Comparison of ENCODE assay signal across 18 cellular contexts in the genomic region with DNA sequence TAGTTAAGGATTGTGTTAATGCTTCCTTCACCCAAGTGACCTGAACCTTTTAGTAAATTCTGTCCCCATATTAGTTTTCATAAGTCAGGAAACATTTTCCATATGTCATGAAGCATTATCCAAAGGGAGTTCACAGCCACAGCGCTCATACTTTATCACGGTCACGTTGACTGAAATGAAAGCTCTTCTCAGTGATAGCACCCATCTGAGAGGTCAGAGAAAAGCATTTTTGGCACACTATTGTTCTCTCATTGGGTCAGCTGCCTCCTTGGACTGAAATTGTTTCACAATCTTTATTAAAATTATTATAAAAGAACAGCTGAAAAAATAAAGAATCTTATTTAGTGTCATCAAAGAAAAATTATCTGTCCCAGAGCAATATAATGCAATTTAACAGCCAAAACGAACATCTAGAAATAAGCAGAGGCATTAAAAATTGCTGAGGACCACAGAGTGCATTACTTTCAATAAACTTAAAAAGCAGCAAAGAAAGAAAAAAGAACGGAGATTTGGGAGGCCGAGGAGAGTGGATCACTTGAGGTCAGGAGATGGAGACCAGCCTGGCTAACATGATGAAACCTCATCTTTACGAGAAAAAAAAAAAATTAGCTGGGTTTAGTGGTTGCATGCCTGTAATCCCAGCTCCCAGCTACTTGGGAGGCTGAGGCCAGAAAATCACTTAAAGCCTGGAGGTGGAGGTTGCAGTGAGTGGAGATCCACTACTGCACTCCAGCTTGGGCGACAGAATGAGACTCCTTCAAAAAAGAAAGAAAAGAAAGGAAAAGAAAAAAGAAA.
A peak's percentile ranks its signal among the peaks of the same experiment; 100 is the strongest.
DNase-seq lines count a peak whose midpoint lies in the region; TF ChIP-seq lines count a peak whose summit lies in the region.
"Had no signal": no experiment of that assay in that cellular context is flagged by ENCODE, and none has a peak within 500 bp of the region (broad histone marks: within the 10 kb centered on the region; RNA-seq: fewer than 3 reads in every experiment).

No MANE protein-coding gene starts in this region.

- H2AFZ ChIP-seq in hepatocyte (no peak overlapping the region), SK-N-SH (ENCODE audit: low read depth) (no peak overlapping the region)
- H2AFZ ChIP-seq: PC-9 had no signal

- peaks cover 12% of the 10 kb centered on the region for H3K9me3 Mint-ChIP-seq in chondrocyte (ENCODE audit: low read depth)

- no peaks in the 10 kb centered on the region for H3K9me3 ChIP-seq in SJCRH30 (replicated peaks)
- no peaks in the 10 kb centered on the region for H3K9me3 ChIP-seq in hepatocyte (ENCODE audit: low read depth)
- H3K9me3 ChIP-seq in skeletal muscle satellite cell (replicated peaks; ENCODE audit: low read length): no peaks in the 10 kb centered on the region
- H3K9me3 ChIP-seq in SK-N-SH: no peaks in the 10 kb centered on the region
- H3K9me3 ChIP-seq in HAP-1: no peaks in the 10 kb centered on the region

- no peaks in the 10 kb centered on the region for H3K79me2 ChIP-seq in hepatocyte
- no peaks in the 10 kb centered on the region for H3K79me2 ChIP-seq in SK-N-SH (ENCODE audit: insufficient read depth)

- POLR2A ChIA-PET in SK-N-SH (lab: Yijun Ruan, JAX): no interaction called here

- CTCF ChIA-PET in SK-N-SH (lab: Yijun Ruan, JAX): no interaction called here

- H3K4me3 ChIP-seq in SJCRH30 (peak overlapping the region; percentile 49), hepatocyte (no peak overlapping the region), skeletal muscle satellite cell (ENCODE audit: low read length) (no peak overlapping the region), SK-N-SH (ENCODE audit: low read depth in 2 of 2, low read length in 1 of 2) (no peak overlapping the region), HAP-1 (no peak overlapping the region)
- H3K4me3 ChIP-seq: K562, PC-9, SK-N-MC had no signal

- H3K27me3 ChIP-seq in SJCRH30: no peaks in the 10 kb centered on the region
- no peaks in the 10 kb centered on the region for H3K27me3 ChIP-seq in hepatocyte
- H3K27me3 ChIP-seq in skeletal muscle satellite cell (ENCODE audit: control insufficient read depth, insufficient read depth, low read length): no peaks in the 10 kb centered on the region
- H3K27me3 ChIP-seq in SK-N-SH (ENCODE audit: insufficient read depth): no peaks in the 10 kb centered on the region
- no peaks in the 10 kb centered on the region for H3K27me3 ChIP-seq in HAP-1 (ENCODE audit: low read depth)

- H3K4me2 ChIP-seq in hepatocyte (peak overlapping the region; percentile 14), skeletal muscle satellite cell (ENCODE audit: low read length) (peak overlapping the region; percentile 53), SK-N-SH (no peak overlapping the region)
- H3K4me2 ChIP-seq: PC-9 had no signal

- peak overlapping the region; percentile 98 for H3K27ac ChIP-seq in SJCRH30
- no peak overlapping the region for H3K27ac ChIP-seq in hepatocyte
- no peak overlapping the region for H3K27ac ChIP-seq in SK-N-SH (ENCODE audit: low read depth in 2 of 2, low read length in 1 of 2)
- H3K27ac ChIP-seq: HL-60, PC-9, SK-N-MC had no signal

- H3K9me2 ChIP-seq in hepatocyte (replicated peaks; ENCODE audit: insufficient read depth): no peaks in the 10 kb centered on the region
- H3K9me2 ChIP-seq in SK-N-SH: peaks cover 3% of the 10 kb centered on the region; the same call in 1 of the 2 replicates

- H3K27me3 Mint-ChIP-seq in chondrocyte (ENCODE audit: low read depth): peaks cover 10% of the 10 kb centered on the region
- H3K27me3 Mint-ChIP-seq: B cell; CD8-positive, alpha-beta memory T cell had no signal

- WGBS in hepatocyte (ENCODE audit: low lambda C conversion rate, missing lambda C conversion rate): 64% methylated on average over 8 of the region's 8 CpGs
- WGBS in SK-N-SH (ENCODE audit: low lambda C conversion rate): 17% methylated on average over 8 of the region's 8 CpGs

- no peak for TF ChIP-seq RAD21 in SK-N-SH (IDR thresholded peaks at IDR 0.05; ENCODE audit: low read length)

- TF ChIP-seq CTCF in hepatocyte (IDR thresholded peaks at IDR 0.05; ENCODE audit: poor library complexity): no peak
- no peak for TF ChIP-seq CTCF in chondrocyte (IDR thresholded peaks at IDR 0.05)
- no peak for TF ChIP-seq CTCF in SK-N-SH (IDR thresholded peaks at IDR 0.05)

- H3F3A ChIP-seq in SK-N-SH (replicated peaks; ENCODE audit: insufficient read depth): no peaks in the 10 kb centered on the region

- H3K36me3 ChIP-seq in SJCRH30 (no peaks in the 10 kb centered on the region), hepatocyte (replicated peaks; ENCODE audit: insufficient read depth, low read depth) (no peaks in the 10 kb centered on the region), skeletal muscle satellite cell (ENCODE audit: insufficient read depth, low read length) (no peaks in the 10 kb centered on the region), SK-N-SH (replicated peaks in 1 of 2; ENCODE audit: control insufficient read depth in 1 of 2, insufficient read depth in 2 of 2, low read length in 1 of 2) (no peaks in the 10 kb centered on the region), HAP-1 (replicated peaks) (no peaks in the 10 kb centered on the region)

- no peak overlapping the region for H3K27ac Mint-ChIP-seq in chondrocyte (ENCODE audit: unreplicated experiment)
- H3K27ac Mint-ChIP-seq: B cell; CD8-positive, alpha-beta memory T cell had no signal

- peaks cover 30% of the 10 kb centered on the region for H3K4me1 ChIP-seq in SJCRH30
- H3K4me1 ChIP-seq in hepatocyte (ENCODE audit: insufficient read depth): no peaks in the 10 kb centered on the region
- H3K4me1 ChIP-seq in skeletal muscle satellite cell (ENCODE audit: control insufficient read depth, insufficient read depth, low read length): peaks cover 11% of the 10 kb centered on the region
- H3K4me1 ChIP-seq in SK-N-SH (ENCODE audit: control insufficient read depth in 1 of 2, insufficient read depth in 2 of 2, low read depth in 1 of 2, low read length in 1 of 2): no peaks in the 10 kb centered on the region
- no peaks in the 10 kb centered on the region for H3K4me1 ChIP-seq in HAP-1

- TF ChIP-seq EP300 in SK-N-SH (IDR thresholded peaks at IDR 0.05; ENCODE audit: borderline replicate concordance in 1 of 2, low read depth in 1 of 2, low read length in 1 of 2): no peak

- in situ Hi-C loops in HAP-1 (cut with MboI; ENCODE audit: low sequenced_read_pairs): no loop called here

- H3K4me1 Mint-ChIP-seq in chondrocyte (ENCODE audit: low read depth): no peaks in the 10 kb centered on the region
- H3K4me1 Mint-ChIP-seq: B cell; CD8-positive, alpha-beta memory T cell had no signal

- peak; percentile 30 for DNase-seq in ELR (ENCODE audit: low read depth)
- DNase-seq in SJCRH30: peak; percentile 86 to 94
- no peak for DNase-seq in hepatocyte (ENCODE audit: low spot score)
- DNase-seq in chondrocyte (ENCODE audit: low spot score): no peak
- no peak for DNase-seq in SK-N-SH
- DNase-seq in HAP-1 (ENCODE audit: low spot score in 2 of 2): no peak
- DNase-seq: ACHN; CD8-positive, alpha-beta memory T cell; DMS153; NCI-H1048; NCI-H1694; NCI-H2107; PC-9 had no signal

- no peak overlapping the region for H3K4me3 Mint-ChIP-seq in chondrocyte (ENCODE audit: unreplicated experiment)
- H3K4me3 Mint-ChIP-seq: B cell; CD8-positive, alpha-beta memory T cell had no signal

- H4K20me1 ChIP-seq in hepatocyte (ENCODE audit: insufficient read depth, poor library complexity, severe bottlenecking) (no peaks in the 10 kb centered on the region), SK-N-SH (ENCODE audit: insufficient read depth) (no peaks in the 10 kb centered on the region)

- H3K9ac ChIP-seq in skeletal muscle satellite cell (ENCODE audit: low read depth, low read length) (no peak overlapping the region), SK-N-SH (no peak overlapping the region)

- no peaks in the 10 kb centered on the region for H3K36me3 Mint-ChIP-seq in chondrocyte (ENCODE audit: low read depth)
- H3K36me3 Mint-ChIP-seq: CD8-positive, alpha-beta memory T cell had no signal

TF ChIP-seq in SK-N-SH, 30 proteins besides CTCF, POLR2A, EP300 and RAD21 (continues in another document):
- TF ChIP-seq MEF2A (IDR thresholded peaks at IDR 0.05; ENCODE audit: borderline replicate concordance, low read depth): no peak
- no peak for TF ChIP-seq ZBTB33 (IDR thresholded peaks at IDR 0.05; ENCODE audit: borderline replicate concordance, low read depth)
- no peak for TF ChIP-seq TCF12 (IDR thresholded peaks at IDR 0.05)
- no peak for TF ChIP-seq RXRA (IDR thresholded peaks at IDR 0.05; ENCODE audit: borderline replicate concordance, low read depth)
- no peak for TF ChIP-seq SIN3A (IDR thresholded peaks at IDR 0.05; ENCODE audit: borderline replicate concordance, low read depth, low read length)

Comparison
In these comparisons a context has a peak if more than half of its experiments do, and no peak if none do; other contexts are left out.
1. DNase-seq: peak in ELR (single experiment) and SJCRH30 (2 of 2); none in hepatocyte (single experiment), chondrocyte (single experiment), SK-N-SH (single experiment) and HAP-1 (0 of 2).